In genomic region chr18:13061630-13062189, GRCh38 we compare ENCODE assay signal across 2 cellular contexts.
TF ChIP-seq lines count a peak whose summit lies in the region.

No MANE protein-coding gene starts in this region.

TF ChIP-seq in WTC11, 78 proteins besides CTCF, POLR2A, EP300 and RAD21 (continued from another document):
- TF ChIP-seq, protein P1, sequence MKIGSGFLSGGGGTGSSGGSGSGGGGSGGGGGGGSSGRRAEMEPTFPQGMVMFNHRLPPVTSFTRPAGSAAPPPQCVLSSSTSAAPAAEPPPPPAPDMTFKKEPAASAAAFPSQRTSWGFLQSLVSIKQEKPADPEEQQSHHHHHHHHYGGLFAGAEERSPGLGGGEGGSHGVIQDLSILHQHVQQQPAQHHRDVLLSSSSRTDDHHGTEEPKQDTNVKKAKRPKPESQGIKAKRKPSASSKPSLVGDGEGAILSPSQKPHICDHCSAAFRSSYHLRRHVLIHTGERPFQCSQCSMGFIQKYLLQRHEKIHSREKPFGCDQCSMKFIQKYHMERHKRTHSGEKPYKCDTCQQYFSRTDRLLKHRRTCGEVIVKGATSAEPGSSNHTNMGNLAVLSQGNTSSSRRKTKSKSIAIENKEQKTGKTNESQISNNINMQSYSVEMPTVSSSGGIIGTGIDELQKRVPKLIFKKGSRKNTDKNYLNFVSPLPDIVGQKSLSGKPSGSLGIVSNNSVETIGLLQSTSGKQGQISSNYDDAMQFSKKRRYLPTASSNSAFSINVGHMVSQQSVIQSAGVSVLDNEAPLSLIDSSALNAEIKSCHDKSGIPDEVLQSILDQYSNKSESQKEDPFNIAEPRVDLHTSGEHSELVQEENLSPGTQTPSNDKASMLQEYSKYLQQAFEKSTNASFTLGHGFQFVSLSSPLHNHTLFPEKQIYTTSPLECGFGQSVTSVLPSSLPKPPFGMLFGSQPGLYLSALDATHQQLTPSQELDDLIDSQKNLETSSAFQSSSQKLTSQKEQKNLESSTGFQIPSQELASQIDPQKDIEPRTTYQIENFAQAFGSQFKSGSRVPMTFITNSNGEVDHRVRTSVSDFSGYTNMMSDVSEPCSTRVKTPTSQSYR (CRISPR knock-in tag; IDR thresholded peaks at IDR 0.05): no peak
- TF ChIP-seq, protein P2, sequence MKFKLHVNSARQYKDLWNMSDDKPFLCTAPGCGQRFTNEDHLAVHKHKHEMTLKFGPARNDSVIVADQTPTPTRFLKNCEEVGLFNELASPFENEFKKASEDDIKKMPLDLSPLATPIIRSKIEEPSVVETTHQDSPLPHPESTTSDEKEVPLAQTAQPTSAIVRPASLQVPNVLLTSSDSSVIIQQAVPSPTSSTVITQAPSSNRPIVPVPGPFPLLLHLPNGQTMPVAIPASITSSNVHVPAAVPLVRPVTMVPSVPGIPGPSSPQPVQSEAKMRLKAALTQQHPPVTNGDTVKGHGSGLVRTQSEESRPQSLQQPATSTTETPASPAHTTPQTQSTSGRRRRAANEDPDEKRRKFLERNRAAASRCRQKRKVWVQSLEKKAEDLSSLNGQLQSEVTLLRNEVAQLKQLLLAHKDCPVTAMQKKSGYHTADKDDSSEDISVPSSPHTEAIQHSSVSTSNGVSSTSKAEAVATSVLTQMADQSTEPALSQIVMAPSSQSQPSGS (CRISPR knock-in tag; IDR thresholded peaks at IDR 0.05; ENCODE audit: borderline replicate concordance, low read depth): no peak
- TF ChIP-seq AFF4 (CRISPR knock-in tag; IDR thresholded peaks at IDR 0.05; ENCODE audit: borderline replicate concordance) (no peak), ZNF219 (CRISPR knock-in tag; IDR thresholded peaks at IDR 0.05; ENCODE audit: borderline replicate concordance) (no peak), NFYB (CRISPR knock-in tag; conservative IDR thresholded peaks at IDR 0.05; ENCODE audit: low read depth) (no peak), KAT7 (CRISPR knock-in tag; IDR thresholded peaks at IDR 0.05; ENCODE audit: borderline replicate concordance) (no peak), PRRX2 (CRISPR knock-in tag; IDR thresholded peaks at IDR 0.05) (no peak), HMGXB4 (CRISPR knock-in tag; IDR thresholded peaks at IDR 0.05) (no peak), NR2C2 (CRISPR knock-in tag; IDR thresholded peaks at IDR 0.05) (no peak), ZNF121 (CRISPR knock-in tag; IDR thresholded peaks at IDR 0.05) (no peak), GRHL2 (CRISPR knock-in tag; IDR thresholded peaks at IDR 0.05; ENCODE audit: insufficient replicate concordance, severe bottlenecking) (no peak)
- TF ChIP-seq, protein P3, sequence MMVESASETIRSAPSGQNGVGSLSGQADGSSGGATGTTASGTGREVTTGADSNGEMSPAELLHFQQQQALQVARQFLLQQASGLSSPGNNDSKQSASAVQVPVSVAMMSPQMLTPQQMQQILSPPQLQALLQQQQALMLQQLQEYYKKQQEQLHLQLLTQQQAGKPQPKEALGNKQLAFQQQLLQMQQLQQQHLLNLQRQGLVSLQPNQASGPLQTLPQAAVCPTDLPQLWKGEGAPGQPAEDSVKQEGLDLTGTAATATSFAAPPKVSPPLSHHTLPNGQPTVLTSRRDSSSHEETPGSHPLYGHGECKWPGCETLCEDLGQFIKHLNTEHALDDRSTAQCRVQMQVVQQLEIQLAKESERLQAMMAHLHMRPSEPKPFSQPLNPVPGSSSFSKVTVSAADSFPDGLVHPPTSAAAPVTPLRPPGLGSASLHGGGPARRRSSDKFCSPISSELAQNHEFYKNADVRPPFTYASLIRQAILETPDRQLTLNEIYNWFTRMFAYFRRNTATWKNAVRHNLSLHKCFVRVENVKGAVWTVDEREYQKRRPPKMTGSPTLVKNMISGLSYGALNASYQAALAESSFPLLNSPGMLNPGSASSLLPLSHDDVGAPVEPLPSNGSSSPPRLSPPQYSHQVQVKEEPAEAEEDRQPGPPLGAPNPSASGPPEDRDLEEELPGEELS (CRISPR knock-in tag; IDR thresholded peaks at IDR 0.05): no peak

TF ChIP-seq in SK-N-SH, 30 proteins besides CTCF, POLR2A, EP300 and RAD21 (continued from another document):
- TF ChIP-seq, protein P4, sequence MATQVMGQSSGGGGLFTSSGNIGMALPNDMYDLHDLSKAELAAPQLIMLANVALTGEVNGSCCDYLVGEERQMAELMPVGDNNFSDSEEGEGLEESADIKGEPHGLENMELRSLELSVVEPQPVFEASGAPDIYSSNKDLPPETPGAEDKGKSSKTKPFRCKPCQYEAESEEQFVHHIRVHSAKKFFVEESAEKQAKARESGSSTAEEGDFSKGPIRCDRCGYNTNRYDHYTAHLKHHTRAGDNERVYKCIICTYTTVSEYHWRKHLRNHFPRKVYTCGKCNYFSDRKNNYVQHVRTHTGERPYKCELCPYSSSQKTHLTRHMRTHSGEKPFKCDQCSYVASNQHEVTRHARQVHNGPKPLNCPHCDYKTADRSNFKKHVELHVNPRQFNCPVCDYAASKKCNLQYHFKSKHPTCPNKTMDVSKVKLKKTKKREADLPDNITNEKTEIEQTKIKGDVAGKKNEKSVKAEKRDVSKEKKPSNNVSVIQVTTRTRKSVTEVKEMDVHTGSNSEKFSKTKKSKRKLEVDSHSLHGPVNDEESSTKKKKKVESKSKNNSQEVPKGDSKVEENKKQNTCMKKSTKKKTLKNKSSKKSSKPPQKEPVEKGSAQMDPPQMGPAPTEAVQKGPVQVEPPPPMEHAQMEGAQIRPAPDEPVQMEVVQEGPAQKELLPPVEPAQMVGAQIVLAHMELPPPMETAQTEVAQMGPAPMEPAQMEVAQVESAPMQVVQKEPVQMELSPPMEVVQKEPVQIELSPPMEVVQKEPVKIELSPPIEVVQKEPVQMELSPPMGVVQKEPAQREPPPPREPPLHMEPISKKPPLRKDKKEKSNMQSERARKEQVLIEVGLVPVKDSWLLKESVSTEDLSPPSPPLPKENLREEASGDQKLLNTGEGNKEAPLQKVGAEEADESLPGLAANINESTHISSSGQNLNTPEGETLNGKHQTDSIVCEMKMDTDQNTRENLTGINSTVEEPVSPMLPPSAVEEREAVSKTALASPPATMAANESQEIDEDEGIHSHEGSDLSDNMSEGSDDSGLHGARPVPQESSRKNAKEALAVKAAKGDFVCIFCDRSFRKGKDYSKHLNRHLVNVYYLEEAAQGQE (IDR thresholded peaks at IDR 0.05; ENCODE audit: low read depth, low read length): no peak
- TF ChIP-seq NFIC (IDR thresholded peaks at IDR 0.05; ENCODE audit: borderline replicate concordance) (no peak), PBX3 (IDR thresholded peaks at IDR 0.05) (no peak), EZH2phosphoT487 (IDR thresholded peaks at IDR 0.05; ENCODE audit: borderline replicate concordance, low read depth) (no peak), FOSL2 (IDR thresholded peaks at IDR 0.05; ENCODE audit: borderline replicate concordance, low read depth) (no peak), MEF2A (IDR thresholded peaks at IDR 0.05; ENCODE audit: borderline replicate concordance, low read depth) (no peak), SIN3A (IDR thresholded peaks at IDR 0.05; ENCODE audit: borderline replicate concordance, low read depth, low read length) (no peak), TCF12 (IDR thresholded peaks at IDR 0.05) (no peak), POLR2AphosphoS5 (IDR thresholded peaks at IDR 0.05; ENCODE audit: low read depth, low read length) (no peak), ELF1 (IDR thresholded peaks at IDR 0.05) (no peak), FOXJ3 (CRISPR knock-in tag; IDR thresholded peaks at IDR 0.05) (no peak), SMC3 (IDR thresholded peaks at IDR 0.05; ENCODE audit: low read depth, low read length) (no peak)
